15 cellular contexts compared by ENCODE assay signal in genomic region chr5:78157001-78157400, GRCh38.
DNase-seq lines count a peak whose midpoint lies in the region; ATAC-seq and TF ChIP-seq lines count a peak whose summit lies in the region.
"Had no signal": no experiment of that assay in that cellular context is flagged by ENCODE, and none has a peak within 500 bp of the region (broad histone marks: within the 10 kb centered on the region; RNA-seq: fewer than 3 reads in every experiment).

No MANE protein-coding gene starts in this region.

- intact Hi-C loops in activated T-helper 2 cell treated with anti-CD3 and anti-CD28 coated beads, Interferon-gamma antibody, Interleukin-2, Interleukin-4, amounts not matched to agents 10 μg/mL and 5 μg/mL and 100 μg/mL, durations not matched to agents 14 hours and 24 hours and 36 hours (cut with micrococcal nuclease) = no loop called here
- intact Hi-C loops in posterior cingulate gyrus (cut with DNase I) = no loop called here

- H3K4me3 Mint-ChIP-seq in WTC11 (no peak overlapping the region), neural crest cell (no peak overlapping the region)
- H3K4me3 Mint-ChIP-seq in activated T-helper 2 cell treated with anti-CD3 and anti-CD28 coated beads, Interferon-gamma antibody, Interleukin-2, Interleukin-4, amounts not matched to agents 10 μg/mL and 5 μg/mL and 100 μg/mL, durations not matched to agents 14 hours and 24 hours and 36 hours (ENCODE audit: low read depth) = no peak overlapping the region
- H3K4me3 Mint-ChIP-seq: CD14-positive monocyte, HFFc6 had no signal

- H3K27me3 Mint-ChIP-seq in WTC11 (ENCODE audit: low read depth) (no peaks in the 10 kb centered on the region), neural crest cell (ENCODE audit: low read depth) (no peaks in the 10 kb centered on the region)
- H3K27me3 Mint-ChIP-seq in activated T-helper 2 cell treated with anti-CD3 and anti-CD28 coated beads, Interferon-gamma antibody, Interleukin-2, Interleukin-4, amounts not matched to agents 10 μg/mL and 5 μg/mL and 100 μg/mL, durations not matched to agents 14 hours and 24 hours and 36 hours (ENCODE audit: low read depth) = no peaks in the 10 kb centered on the region

- POLR2A ChIA-PET in WTC11 (lab: Charles Lee) = no interaction called here

- DNase-seq in DMS 273 (lab: John Stamatoyannopoulos, UW; ENCODE audit: unreplicated experiment) (peak; percentile 34), DMS 273 treated with DMSO at 0.1 percent for 48 hours (lab: John Stamatoyannopoulos, UW) (no peak), NCI-H524 treated with DMSO at 0.1 percent for 48 hours (lab: John Stamatoyannopoulos, UW) (peak; percentile 80), WTC11 (ENCODE audit: low spot score) (no peak), neural crest cell (ENCODE audit: low read depth, low spot score) (no peak), posterior cingulate gyrus (no peak)
- DNase-seq in activated T-helper 2 cell treated with anti-CD3 and anti-CD28 coated beads, Interferon-gamma antibody, Interleukin-2, Interleukin-4, amounts not matched to agents 10 μg/mL and 5 μg/mL and 100 μg/mL, durations not matched to agents 14 hours and 24 hours and 36 hours (ENCODE audit: low spot score) = no peak
- DNase-seq: AML-193, DMS53, HFFc6, NCI-H1105 treated with DMSO at 0.1 percent for 48 hours, NCI-H1694 had no signal

- H3K36me3 Mint-ChIP-seq in WTC11 (peaks cover 45% of the 10 kb centered on the region), neural crest cell (ENCODE audit: low read depth) (peaks cover 44% of the 10 kb centered on the region)
- peaks cover 63% of the 10 kb centered on the region for H3K36me3 Mint-ChIP-seq in activated T-helper 2 cell treated with anti-CD3 and anti-CD28 coated beads, Interferon-gamma antibody, Interleukin-2, Interleukin-4, amounts not matched to agents 10 μg/mL and 5 μg/mL and 100 μg/mL, durations not matched to agents 14 hours and 24 hours and 36 hours (ENCODE audit: low read depth)

- H3K9me3 Mint-ChIP-seq in WTC11 (peaks cover 22% of the 10 kb centered on the region), neural crest cell (peaks cover 3% of the 10 kb centered on the region)
- H3K9me3 Mint-ChIP-seq in activated T-helper 2 cell treated with anti-CD3 and anti-CD28 coated beads, Interferon-gamma antibody, Interleukin-2, Interleukin-4, amounts not matched to agents 10 μg/mL and 5 μg/mL and 100 μg/mL, durations not matched to agents 14 hours and 24 hours and 36 hours = no peaks in the 10 kb centered on the region
- H3K9me3 Mint-ChIP-seq: HFFc6 had no signal

- H3K27ac Mint-ChIP-seq in WTC11 (no peak overlapping the region), neural crest cell (ENCODE audit: unreplicated experiment) (peak overlapping the region; percentile 37)
- H3K27ac Mint-ChIP-seq in activated T-helper 2 cell treated with anti-CD3 and anti-CD28 coated beads, Interferon-gamma antibody, Interleukin-2, Interleukin-4, amounts not matched to agents 10 μg/mL and 5 μg/mL and 100 μg/mL, durations not matched to agents 14 hours and 24 hours and 36 hours = no peak overlapping the region
- H3K27ac Mint-ChIP-seq: CD14-positive monocyte, HFFc6 had no signal

- ATAC-seq in WTC11 (peak; percentile 68), HG03097 (IDR thresholded peaks at IDR 0.05; ENCODE audit: low FRiP score, unreplicated experiment) (no peak)
- ATAC-seq: HepG2 had no signal

- CTCF ChIA-PET in WTC11 (lab: Charles Lee) = no interaction called here

- no peak for TF ChIP-seq CTCF in WTC11 (IDR thresholded peaks at IDR 0.05)
- TF ChIP-seq CTCF in neural crest cell (conservative IDR thresholded peaks at IDR 0.05) = no peak

- H3K4me1 Mint-ChIP-seq in WTC11 (no peaks in the 10 kb centered on the region), neural crest cell (no peaks in the 10 kb centered on the region)
- H3K4me1 Mint-ChIP-seq in activated T-helper 2 cell treated with anti-CD3 and anti-CD28 coated beads, Interferon-gamma antibody, Interleukin-2, Interleukin-4, amounts not matched to agents 10 μg/mL and 5 μg/mL and 100 μg/mL, durations not matched to agents 14 hours and 24 hours and 36 hours (ENCODE audit: low read depth) = no peaks in the 10 kb centered on the region
- H3K4me1 Mint-ChIP-seq: CD14-positive monocyte had no signal

TF ChIP-seq in WTC11, 78 proteins besides CTCF, POLR2A, EP300 and RAD21 (continues in another document):
- TF ChIP-seq, protein P1, sequence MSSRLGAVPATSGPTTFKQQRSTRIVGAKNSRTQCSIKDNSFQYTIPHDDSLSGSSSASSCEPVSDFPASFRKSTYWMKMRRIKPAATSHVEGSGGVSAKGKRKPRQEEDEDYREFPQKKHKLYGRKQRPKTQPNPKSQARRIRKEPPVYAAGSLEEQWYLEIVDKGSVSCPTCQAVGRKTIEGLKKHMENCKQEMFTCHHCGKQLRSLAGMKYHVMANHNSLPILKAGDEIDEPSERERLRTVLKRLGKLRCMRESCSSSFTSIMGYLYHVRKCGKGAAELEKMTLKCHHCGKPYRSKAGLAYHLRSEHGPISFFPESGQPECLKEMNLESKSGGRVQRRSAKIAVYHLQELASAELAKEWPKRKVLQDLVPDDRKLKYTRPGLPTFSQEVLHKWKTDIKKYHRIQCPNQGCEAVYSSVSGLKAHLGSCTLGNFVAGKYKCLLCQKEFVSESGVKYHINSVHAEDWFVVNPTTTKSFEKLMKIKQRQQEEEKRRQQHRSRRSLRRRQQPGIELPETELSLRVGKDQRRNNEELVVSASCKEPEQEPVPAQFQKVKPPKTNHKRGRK (CRISPR knock-in tag; IDR thresholded peaks at IDR 0.05; ENCODE audit: borderline replicate concordance) = no peak
- TF ChIP-seq MLX (CRISPR knock-in tag; IDR thresholded peaks at IDR 0.05) (no peak), E2F4 (CRISPR knock-in tag; IDR thresholded peaks at IDR 0.05; ENCODE audit: borderline replicate concordance, low read depth) (no peak), CREM (CRISPR knock-in tag; IDR thresholded peaks at IDR 0.05) (no peak)
- TF ChIP-seq, protein P2, sequence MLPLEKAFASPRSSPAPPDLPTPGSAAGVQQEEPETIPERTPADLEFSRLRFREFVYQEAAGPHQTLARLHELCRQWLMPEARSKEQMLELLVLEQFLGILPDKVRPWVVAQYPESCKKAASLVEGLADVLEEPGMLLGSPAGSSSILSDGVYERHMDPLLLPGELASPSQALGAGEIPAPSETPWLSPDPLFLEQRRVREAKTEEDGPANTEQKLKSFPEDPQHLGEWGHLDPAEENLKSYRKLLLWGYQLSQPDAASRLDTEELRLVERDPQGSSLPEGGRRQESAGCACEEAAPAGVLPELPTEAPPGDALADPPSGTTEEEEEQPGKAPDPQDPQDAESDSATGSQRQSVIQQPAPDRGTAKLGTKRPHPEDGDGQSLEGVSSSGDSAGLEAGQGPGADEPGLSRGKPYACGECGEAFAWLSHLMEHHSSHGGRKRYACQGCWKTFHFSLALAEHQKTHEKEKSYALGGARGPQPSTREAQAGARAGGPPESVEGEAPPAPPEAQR (CRISPR knock-in tag; IDR thresholded peaks at IDR 0.05) = no peak
- TF ChIP-seq, protein P3, sequence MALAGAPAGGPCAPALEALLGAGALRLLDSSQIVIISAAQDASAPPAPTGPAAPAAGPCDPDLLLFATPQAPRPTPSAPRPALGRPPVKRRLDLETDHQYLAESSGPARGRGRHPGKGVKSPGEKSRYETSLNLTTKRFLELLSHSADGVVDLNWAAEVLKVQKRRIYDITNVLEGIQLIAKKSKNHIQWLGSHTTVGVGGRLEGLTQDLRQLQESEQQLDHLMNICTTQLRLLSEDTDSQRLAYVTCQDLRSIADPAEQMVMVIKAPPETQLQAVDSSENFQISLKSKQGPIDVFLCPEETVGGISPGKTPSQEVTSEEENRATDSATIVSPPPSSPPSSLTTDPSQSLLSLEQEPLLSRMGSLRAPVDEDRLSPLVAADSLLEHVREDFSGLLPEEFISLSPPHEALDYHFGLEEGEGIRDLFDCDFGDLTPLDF (CRISPR knock-in tag; IDR thresholded peaks at IDR 0.05) = no peak
- TF ChIP-seq, protein P4, sequence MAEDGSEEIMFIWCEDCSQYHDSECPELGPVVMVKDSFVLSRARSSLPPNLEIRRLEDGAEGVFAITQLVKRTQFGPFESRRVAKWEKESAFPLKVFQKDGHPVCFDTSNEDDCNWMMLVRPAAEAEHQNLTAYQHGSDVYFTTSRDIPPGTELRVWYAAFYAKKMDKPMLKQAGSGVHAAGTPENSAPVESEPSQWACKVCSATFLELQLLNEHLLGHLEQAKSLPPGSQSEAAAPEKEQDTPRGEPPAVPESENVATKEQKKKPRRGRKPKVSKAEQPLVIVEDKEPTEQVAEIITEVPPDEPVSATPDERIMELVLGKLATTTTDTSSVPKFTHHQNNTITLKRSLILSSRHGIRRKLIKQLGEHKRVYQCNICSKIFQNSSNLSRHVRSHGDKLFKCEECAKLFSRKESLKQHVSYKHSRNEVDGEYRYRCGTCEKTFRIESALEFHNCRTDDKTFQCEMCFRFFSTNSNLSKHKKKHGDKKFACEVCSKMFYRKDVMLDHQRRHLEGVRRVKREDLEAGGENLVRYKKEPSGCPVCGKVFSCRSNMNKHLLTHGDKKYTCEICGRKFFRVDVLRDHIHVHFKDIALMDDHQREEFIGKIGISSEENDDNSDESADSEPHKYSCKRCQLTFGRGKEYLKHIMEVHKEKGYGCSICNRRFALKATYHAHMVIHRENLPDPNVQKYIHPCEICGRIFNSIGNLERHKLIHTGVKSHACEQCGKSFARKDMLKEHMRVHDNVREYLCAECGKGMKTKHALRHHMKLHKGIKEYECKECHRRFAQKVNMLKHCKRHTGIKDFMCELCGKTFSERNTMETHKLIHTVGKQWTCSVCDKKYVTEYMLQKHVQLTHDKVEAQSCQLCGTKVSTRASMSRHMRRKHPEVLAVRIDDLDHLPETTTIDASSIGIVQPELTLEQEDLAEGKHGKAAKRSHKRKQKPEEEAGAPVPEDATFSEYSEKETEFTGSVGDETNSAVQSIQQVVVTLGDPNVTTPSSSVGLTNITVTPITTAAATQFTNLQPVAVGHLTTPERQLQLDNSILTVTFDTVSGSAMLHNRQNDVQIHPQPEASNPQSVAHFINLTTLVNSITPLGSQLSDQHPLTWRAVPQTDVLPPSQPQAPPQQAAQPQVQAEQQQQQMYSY (CRISPR knock-in tag; IDR thresholded peaks at IDR 0.05) = no peak

Comparison
In these comparisons a context has a peak if more than half of its experiments do, and no peak if none do; other contexts are left out.
1. DNase-seq: peak in DMS 273 (single experiment) and NCI-H524 treated with DMSO at 0.1 percent for 48 hours (single experiment); none in DMS 273 treated with DMSO at 0.1 percent for 48 hours (single experiment), WTC11 (single experiment), neural crest cell (single experiment), activated T-helper 2 cell treated with anti-CD3 and anti-CD28 coated beads, Interferon-gamma antibody, Interleukin-2, Interleukin-4, amounts not matched to agents 10 μg/mL and 5 μg/mL and 100 μg/mL, durations not matched to agents 14 hours and 24 hours and 36 hours (single experiment) and posterior cingulate gyrus (0 of 10).